26 cellular contexts compared by ENCODE assay signal in genomic region chr5:178430187-178431062, GRCh38.
A peak's percentile ranks its signal among the peaks of the same experiment; 100 is the strongest.
DNase-seq lines count a peak whose midpoint lies in the region; ATAC-seq, FAIRE-seq and TF ChIP-seq lines count a peak whose summit lies in the region.
"Had no signal": no experiment of that assay in that cellular context is flagged by ENCODE, and none has a peak within 500 bp of the region (broad histone marks: within the 10 kb centered on the region; RNA-seq: fewer than 3 reads in every experiment).

No MANE protein-coding gene starts in this region.

- H3K4me1 Mint-ChIP-seq in brain, result peaks cover 49% of the 10 kb centered on the region
- H3K4me1 Mint-ChIP-seq: activated CD4-positive, alpha-beta T cell treated with anti-CD3 and anti-CD28 coated beads, Interleukin-2, amount 10 ng/mL, durations not matched to agents 24 days and 14 days; B cell had no signal

- WGBS in lung, 2 donors, result 82 to 85% methylated on average over 16 of the region's 16 CpGs
- 41 to 51% methylated on average over 16 of the region's 16 CpGs for WGBS in pancreas, 2 donors

- no peak overlapping the region for H3K27ac ChIP-seq in lung (ENCODE audit: low read depth in 1 of 2, low read length in 1 of 2)
- H3K27ac ChIP-seq in pancreas, result no peak overlapping the region
- no peak overlapping the region for H3K27ac ChIP-seq in Peyer's patch
- H3K27ac ChIP-seq: transverse colon, WERI-Rb-1 had no signal

- TF ChIP-seq POLR2A in Peyer's patch (IDR thresholded peaks at IDR 0.05), result no peak

- intact Hi-C loops in pancreas (cut with DNase I), result no loop called here

- no peak overlapping the region for H3K4me3 ChIP-seq in lung
- no peak overlapping the region for H3K4me3 ChIP-seq in pancreas
- no peak overlapping the region for H3K4me3 ChIP-seq in Peyer's patch
- H3K4me3 ChIP-seq: GM12878, prostate gland, transverse colon had no signal

- peak overlapping the region in 3 of 5 experiments; percentile 12 to 78 (median 74) for H3K27ac Mint-ChIP-seq in brain
- H3K27ac Mint-ChIP-seq: activated CD4-positive, alpha-beta T cell treated with anti-CD3 and anti-CD28 coated beads, Interleukin-2, amount 10 ng/mL, durations not matched to agents 24 days and 14 days; B cell; CD8-positive, alpha-beta T cell had no signal

- H3K4me3 Mint-ChIP-seq in brain, result no peak overlapping the region
- H3K4me3 Mint-ChIP-seq: activated CD4-positive, alpha-beta T cell treated with anti-CD3 and anti-CD28 coated beads, Interleukin-2, amount 10 ng/mL, durations not matched to agents 24 days and 14 days; B cell; CD8-positive, alpha-beta T cell had no signal

- ATAC-seq in lung (ENCODE audit: insufficient read depth, low FRiP score) (no peak), pancreas (peak; percentile 31 to 75 (median 66)), GM21515 (IDR thresholded peaks at IDR 0.05; ENCODE audit: unreplicated experiment) (no peak), GM19455 (IDR thresholded peaks at IDR 0.05; ENCODE audit: unreplicated experiment) (no peak)
- ATAC-seq: CD8-positive, alpha-beta T cell; GM12878; HCT116 had no signal

- H3K36me3 ChIP-seq in lung (ENCODE audit: control insufficient read depth in 2 of 2, insufficient read depth in 2 of 2, low read length in 2 of 2) (no peaks in the 10 kb centered on the region), pancreas (no peaks in the 10 kb centered on the region), Peyer's patch (no peaks in the 10 kb centered on the region)
- H3K36me3 ChIP-seq: prostate gland, transverse colon, WERI-Rb-1 had no signal

- DNase-seq in G401 (ENCODE audit: low spot score) (peak; percentile 48), lung (ENCODE audit: low spot score) (peak; percentile 26), pancreas (peak in 4 of 6 donors; percentile 44 to 48 (median 46)), Peyer's patch (no peak)
- no peak for DNase-seq in activated CD4-positive, alpha-beta T cell treated with anti-CD3 and anti-CD28 coated beads, Interleukin-2, amount 50 U/mL, for 4 hours
- DNase-seq: ACHN; activated CD4-positive, alpha-beta T cell treated with anti-CD3 and anti-CD28 coated beads, Interleukin-2, amount 10 ng/mL, durations not matched to agents 24 days and 14 days; activated naive CD4-positive, alpha-beta T cell treated with Interleukin-2 at 50 U/mL for 16 hours; hippocampal formation; mammary epithelial cell; NCI-H2029 treated with DMSO at 0.1 percent for 48 hours; NCI-H2227 treated with DMSO at 0.1 percent for 48 hours; NCI-H69; stimulated activated CD4-positive, alpha-beta T cell treated with anti-CD3 and anti-CD28 coated beads, Interleukin-4, amount 100 ng/mL, for 1 hour; T-helper 9 cell; transverse colon; WERI-Rb-1 had no signal

- no peak for FAIRE-seq in pancreas (lab: Jason Lieb, UNC)
- FAIRE-seq: endothelial cell of umbilical vein, GM12878 had no signal

- no peaks in the 10 kb centered on the region for H3K36me3 Mint-ChIP-seq in brain
- H3K36me3 Mint-ChIP-seq: CD8-positive, alpha-beta T cell had no signal

- peaks cover 0 to 9% of the 10 kb centered on the region in 2 donors for H3K4me1 ChIP-seq in lung (ENCODE audit: control insufficient read depth in 2 of 2, insufficient read depth in 2 of 2, low read length in 2 of 2)
- peaks cover 0 to 5% (median 3%) of the 10 kb centered on the region in 3 donors for H3K4me1 ChIP-seq in pancreas
- H3K4me1 ChIP-seq in Peyer's patch, result no peaks in the 10 kb centered on the region
- H3K4me1 ChIP-seq: transverse colon had no signal

- peaks cover 0 to 9% (median 8%) of the 10 kb centered on the region in 5 experiments for H3K9me3 Mint-ChIP-seq in brain
- H3K9me3 Mint-ChIP-seq: activated CD4-positive, alpha-beta T cell treated with anti-CD3 and anti-CD28 coated beads, Interleukin-2, amount 10 ng/mL, durations not matched to agents 24 days and 14 days had no signal

- H3K9me3 ChIP-seq in lung (ENCODE audit: control insufficient read depth in 2 of 2, insufficient read depth in 1 of 2, low read length in 1 of 2) (no peaks in the 10 kb centered on the region), pancreas (no peaks in the 10 kb centered on the region), Peyer's patch (no peaks in the 10 kb centered on the region)
- H3K9me3 ChIP-seq: prostate gland, transverse colon had no signal

- in situ Hi-C loops in G401 (cut with HindIII; ENCODE audit: low sequenced_read_pairs), result no loop called here

- TF ChIP-seq CTCF in brain (conservative IDR thresholded peaks at IDR 0.05), result no peak
- TF ChIP-seq CTCF in lung (IDR thresholded peaks at IDR 0.05; ENCODE audit: control extremely low read depth, extremely low read depth), result no peak
- no peak for TF ChIP-seq CTCF in pancreas (IDR thresholded peaks at IDR 0.05)
- TF ChIP-seq CTCF in Peyer's patch (IDR thresholded peaks at IDR 0.05), result no peak

- H3K27me3 ChIP-seq in lung (ENCODE audit: control insufficient read depth, insufficient read depth) (no peaks in the 10 kb centered on the region), pancreas (no peaks in the 10 kb centered on the region), Peyer's patch (no peaks in the 10 kb centered on the region)
- H3K27me3 ChIP-seq: transverse colon had no signal

- peaks cover 18% of the 10 kb centered on the region for H3K27me3 Mint-ChIP-seq in brain
- H3K27me3 Mint-ChIP-seq: activated CD4-positive, alpha-beta T cell treated with anti-CD3 and anti-CD28 coated beads, Interleukin-2, amount 10 ng/mL, durations not matched to agents 24 days and 14 days had no signal

Comparison
In these comparisons a context has a peak if more than half of its experiments do, and no peak if none do; other contexts are left out.
1. DNase-seq: peak in G401 (single experiment), lung (single experiment) and pancreas (4 of 6); none in Peyer's patch (0 of 3) and activated CD4-positive, alpha-beta T cell treated with anti-CD3 and anti-CD28 coated beads, Interleukin-2, amount 50 U/mL, for 4 hours (0 of 2).
2. ATAC-seq: peak in pancreas (4 of 4); none in lung (single experiment), GM21515 (single experiment) and GM19455 (single experiment).